Comparison of ENCODE assay signal across 26 cellular contexts in genomic region chr14:24409956-24410355, GRCh38. TPM values are rescaled to one million over a fixed set of nuclear protein-coding genes. Genes with fewer than 3 reads are reported as not detected.
"Had no signal": no experiment of that assay in that cellular context is flagged by ENCODE, and none has a peak within 500 bp of the region (broad histone marks: within the 10 kb centered on the region; RNA-seq: fewer than 3 reads in every experiment).

No MANE protein-coding gene starts in this region.

- H3K27me3 Mint-ChIP-seq: progenitor cell of endocrine pancreas, type B pancreatic cell had no signal

- H3K4me1 ChIP-seq: left lung, lower lobe of right lung, neural progenitor cell, right atrium auricular region, right lobe of liver had no signal

- H3K4me2 ChIP-seq: neural progenitor cell had no signal

- H3K9me3 Mint-ChIP-seq: naive B cell; natural killer cell; nephron progenitor cell; stimulated activated naive B cell treated with anti-CD40 and anti-IgM and Interleukin-4, amounts not matched to agents 10 μg/mL and 1 μg/mL and 100 μg/mL, for 72 hours; type B pancreatic cell had no signal

- H3K36me3 Mint-ChIP-seq: naive B cell, natural killer cell had no signal

- H3K9me3 ChIP-seq: left lung, lower lobe of right lung, ovary, right atrium auricular region, right lobe of liver, suprapubic skin, thoracic aorta, tibial nerve had no signal

- H3K4me3 ChIP-seq: left lung, lower lobe of right lung, neural progenitor cell, ovary, right atrium auricular region, right lobe of liver, skin epidermis, suprapubic skin, thoracic aorta, tibial nerve had no signal

- H3K4me1 Mint-ChIP-seq: naive B cell; natural killer cell; stimulated activated naive B cell treated with anti-CD40 and anti-IgM and Interleukin-4, amounts not matched to agents 10 μg/mL and 1 μg/mL and 100 μg/mL, for 72 hours had no signal

- H3K4me3 Mint-ChIP-seq: naive B cell; natural killer cell; nephron progenitor cell; neural progenitor cell; stimulated activated naive B cell treated with anti-CD40 and anti-IgM and Interleukin-4, amounts not matched to agents 10 μg/mL and 1 μg/mL and 100 μg/mL, for 72 hours; type B pancreatic cell had no signal

- H2AFZ ChIP-seq: neural progenitor cell had no signal

- H3K27me3 ChIP-seq: left lung, neural progenitor cell, ovary, right atrium auricular region, right lobe of liver, suprapubic skin, tibial nerve had no signal

- H3K9ac ChIP-seq: neural progenitor cell had no signal

- H3K27ac Mint-ChIP-seq: natural killer cell; nephron progenitor cell; neural progenitor cell; progenitor cell of endocrine pancreas; stimulated activated naive B cell treated with anti-CD40 and anti-IgM and Interleukin-4, amounts not matched to agents 10 μg/mL and 1 μg/mL and 100 μg/mL, for 72 hours; type B pancreatic cell had no signal

- DNase-seq: hippocampal formation; kidney; left colon; left lung; lower lobe of right lung; mammary epithelial cell; mesenchymal stem cell; naive B cell; natural killer cell; nephron progenitor cell; right lobe of liver; stimulated activated CD4-positive, alpha-beta T cell treated with anti-CD3 and anti-CD28 coated beads, Interleukin-12 subunit alpha, Interleukin-12 subunit beta, amount 100 ng/mL, for 4 hours; stimulated activated CD4-positive, alpha-beta T cell treated with anti-CD3 and anti-CD28 coated beads, Interleukin-15, amount 100 ng/mL, for 24 hours; stimulated activated CD4-positive, alpha-beta T cell treated with anti-CD3 and anti-CD28 coated beads, Interleukin-2, amount 100 ng/mL, for 24 hours; stimulated activated CD4-positive, alpha-beta T cell treated with anti-CD3 and anti-CD28 coated beads, Interleukin-4, amount 100 ng/mL, for 1 hour; stimulated activated naive B cell treated with anti-CD40 and anti-IgM and Interleukin-4, amounts not matched to agents 10 μg/mL and 1 μg/mL and 100 μg/mL, for 72 hours; stimulated activated naive CD8-positive, alpha-beta T cell treated with anti-CD3 and anti-CD28 coated beads, Interleukin-15, Interleukin-2, amounts not matched to agents 100 U/mL and 50 U/mL, for 24 hours had no signal

- H3K27ac ChIP-seq: left lung, lower lobe of right lung, neural progenitor cell, ovary, right atrium auricular region, right lobe of liver, skin epidermis, suprapubic skin, thoracic aorta, tibial nerve had no signal

- H3K36me3 ChIP-seq: neural progenitor cell, ovary, right lobe of liver had no signal

- ATAC-seq: left colon; left lung; lower lobe of right lung; natural killer cell; right lobe of liver; stimulated activated naive B cell treated with anti-CD40 and anti-IgM and Interleukin-4, amounts not matched to agents 10 μg/mL and 1 μg/mL and 100 μg/mL, for 72 hours; stimulated activated naive CD8-positive, alpha-beta T cell treated with anti-CD3 and anti-CD28 coated beads, Interleukin-15, Interleukin-2, amounts not matched to agents 100 U/mL and 50 U/mL, for 24 hours had no signal

RNA-seq across cellular contexts. Expression of gene NFATC4, which starts 42.0 kb away (rescaled TPM):
- total RNA-seq: natural killer cell had no signal
